ENCODE assay signal across 9 cellular contexts in the genomic region with DNA sequence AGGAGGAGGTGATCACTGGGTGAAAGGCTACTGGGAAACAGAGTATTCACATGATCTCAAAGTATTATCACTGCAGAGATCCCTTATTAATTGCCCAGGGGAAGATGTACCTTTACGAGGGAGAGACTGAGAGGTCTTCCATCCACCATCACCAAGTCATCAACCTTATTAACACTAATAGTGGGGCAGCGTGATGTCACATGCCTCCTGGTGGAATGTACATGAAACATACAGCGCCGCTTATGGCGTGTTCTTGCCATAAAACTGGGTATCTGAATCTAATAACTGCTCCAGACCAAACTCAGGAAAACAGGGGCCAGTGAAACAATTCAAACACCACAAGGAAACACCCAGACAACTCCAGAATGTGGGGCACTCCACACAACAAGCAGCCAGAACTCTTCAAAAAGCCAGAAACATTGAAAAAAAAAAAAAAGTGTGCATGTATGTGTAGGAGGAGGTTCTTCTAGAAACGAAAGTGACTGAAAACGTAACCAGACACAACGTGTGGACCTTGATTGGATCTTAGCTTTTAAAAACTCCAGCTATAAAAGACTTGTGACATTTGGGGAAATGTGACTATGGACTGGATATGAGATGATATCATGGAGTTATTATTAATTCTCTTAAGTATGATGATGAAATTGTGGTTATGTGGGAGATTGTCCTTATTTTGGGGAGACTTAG. TPM values are rescaled to one million over a fixed set of nuclear protein-coding genes. Genes with fewer than 3 reads are reported as not detected.
DNase-seq lines count a peak whose midpoint lies in the region; ATAC-seq, FAIRE-seq and TF ChIP-seq lines count a peak whose summit lies in the region.
"Had no signal": no experiment of that assay in that cellular context is flagged by ENCODE, and none has a peak within 500 bp of the region (broad histone marks: within the 10 kb centered on the region; RNA-seq: fewer than 3 reads in every experiment).

No MANE protein-coding gene starts in this region.

- no peaks in the 10 kb centered on the region for H3K27me3 ChIP-seq in duodenal mucosa (ENCODE audit: control insufficient read depth in 1 of 2, insufficient read depth in 2 of 2, low read length in 2 of 2)

- H3K4me3 Mint-ChIP-seq in T-helper 17 cell, result peak overlapping the region; percentile 90

- peaks cover 61% of the 10 kb centered on the region for H3K4me1 Mint-ChIP-seq in T-helper 17 cell

- H3K4me1 ChIP-seq in duodenal mucosa (ENCODE audit: control insufficient read depth in 1 of 2, insufficient read depth in 2 of 2, low read length in 2 of 2), result peaks cover 24 to 44% of the 10 kb centered on the region in 2 donors

- no peak for TF ChIP-seq POLR2A in GM12891 (IDR thresholded peaks at IDR 0.05; ENCODE audit: low read depth, low read length)

- peak overlapping the region; percentile 98 for H3K27ac Mint-ChIP-seq in T-helper 17 cell

- ATAC-seq in T-helper 17 cell, result peak; percentile 35
- ATAC-seq in esophagus mucosa, result no peak
- ATAC-seq in HG02571 (IDR thresholded peaks at IDR 0.05; ENCODE audit: unreplicated experiment), result no peak

- H3K9ac ChIP-seq in duodenal mucosa (ENCODE audit: low read depth in 1 of 2, low read length in 2 of 2), result peak overlapping the region in 1 of 2 donors; percentile 52

- no peaks in the 10 kb centered on the region for H3K27me3 Mint-ChIP-seq in T-helper 17 cell

- H3K27ac ChIP-seq in duodenal mucosa (ENCODE audit: low read depth, low read length), result no peak overlapping the region
- peak overlapping the region in 17 of 21 experiments; percentile 6 to 79 (median 64) for H3K27ac ChIP-seq in skin epidermis

- no peaks in the 10 kb centered on the region for H3K36me3 ChIP-seq in duodenal mucosa (ENCODE audit: control insufficient read depth in 1 of 2, insufficient read depth in 2 of 2, low read length in 2 of 2)

- no peaks in the 10 kb centered on the region for H3K9me3 ChIP-seq in T-helper 17 cell (ENCODE audit: control insufficient read depth, low read length, poor library complexity, severe bottlenecking)
- H3K9me3 ChIP-seq in duodenal mucosa (ENCODE audit: control insufficient read depth in 1 of 2, low read length in 2 of 2), result no peaks in the 10 kb centered on the region

- DNase-seq in GM12891 (ENCODE audit: insufficient read length, low spot score) (no peak), T-helper 17 cell (peak in 2 of 3 donors; percentile 14 to 27), NCI-H526 treated with DMSO at 0.1 percent for 48 hours (lab: John Stamatoyannopoulos, UW) (no peak), NCI-H146 treated with DMSO at 0.1 percent for 48 hours (lab: John Stamatoyannopoulos, UW; ENCODE audit: unreplicated experiment) (no peak)

- H3K4me3 ChIP-seq in duodenal mucosa (ENCODE audit: low read depth in 1 of 2, low read length in 2 of 2) (peak overlapping the region; percentile 41 to 56), skin epidermis (peak overlapping the region in 2 of 7 experiments; percentile 1 to 10)

- H3K36me3 Mint-ChIP-seq in T-helper 17 cell (ENCODE audit: low read depth), result no peaks in the 10 kb centered on the region

- peak; percentile 76 for FAIRE-seq in GM12891 (lab: Jason Lieb, UNC)

TF ChIP-seq in GM12891, 5 proteins besides CTCF, POLR2A, EP300 and RAD21:
- TF ChIP-seq PAX5 (IDR thresholded peaks at IDR 0.05; ENCODE audit: insufficient read depth, low read length, severe bottlenecking) (no peak), POLR2AphosphoS5 (IDR thresholded peaks at IDR 0.05; ENCODE audit: low read depth, low read length) (no peak), SPI1 (IDR thresholded peaks at IDR 0.05; ENCODE audit: low read depth, low read length) (no peak), TAF1 (IDR thresholded peaks at IDR 0.05; ENCODE audit: low read depth, low read length) (no peak), POU2F2 (IDR thresholded peaks at IDR 0.05; ENCODE audit: low read depth, low read length) (no peak)
TF ChIP-seq in GM12891: peak in this region for 0.

RNA-seq across cellular contexts. Expression of gene STIMATE, which starts 4.6 kb away (rescaled TPM):
- 5.5 TPM for polyA plus RNA-seq in GM12891 (2012; ENCODE audit: low read depth, missing spikeins)
- total RNA-seq in T-helper 17 cell, result 10 to 100 TPM; 41.1 to 42.6 TPM
- 6.1 TPM for total RNA-seq in esophagus mucosa

RNA-seq across cellular contexts. Expression of gene MUSTN1, which starts 57.9 kb away (rescaled TPM):
- polyA plus RNA-seq in GM12891 (2012; ENCODE audit: low read depth, missing spikeins), result 1.4 TPM
- total RNA-seq in T-helper 17 cell (10 to 100 TPM; 12.3 to 16.0 TPM), esophagus mucosa (0.40 TPM)
- total RNA-seq: pulmonary artery endothelial cell had no signal

Comparison
In these comparisons a context has a peak if more than half of its experiments do, and no peak if none do; other contexts are left out.
1. DNase-seq: peak in T-helper 17 cell (2 of 3); none in GM12891 (single experiment), NCI-H526 treated with DMSO at 0.1 percent for 48 hours (single experiment) and NCI-H146 treated with DMSO at 0.1 percent for 48 hours (single experiment).